1 cellular context compared by ENCODE assay signal in genomic region chr5:158166424-158166823, GRCh38.
TF ChIP-seq lines count a peak whose summit lies in the region.

No MANE protein-coding gene starts in this region.

TF ChIP-seq in WTC11, 78 proteins besides CTCF, POLR2A, EP300 and RAD21 (continued from another document):
- TF ChIP-seq GABPB1 (CRISPR knock-in tag; IDR thresholded peaks at IDR 0.05): no peak
- TF ChIP-seq TEAD1 (CRISPR knock-in tag; IDR thresholded peaks at IDR 0.05): no peak
- TF ChIP-seq CREM (CRISPR knock-in tag; IDR thresholded peaks at IDR 0.05): no peak
- TF ChIP-seq GRHL2 (CRISPR knock-in tag; IDR thresholded peaks at IDR 0.05; ENCODE audit: insufficient replicate concordance, severe bottlenecking): no peak
- TF ChIP-seq SP1 (CRISPR knock-in tag; conservative IDR thresholded peaks at IDR 0.05): no peak
- TF ChIP-seq ATF1 (CRISPR knock-in tag; IDR thresholded peaks at IDR 0.05): no peak
- no peak for TF ChIP-seq RORB (CRISPR knock-in tag; IDR thresholded peaks at IDR 0.05)
- no peak for TF ChIP-seq MXD4 (CRISPR knock-in tag; IDR thresholded peaks at IDR 0.05; ENCODE audit: borderline replicate concordance)
- TF ChIP-seq ZNF317 (CRISPR knock-in tag; IDR thresholded peaks at IDR 0.05; ENCODE audit: borderline replicate concordance, low read depth): no peak
